In genomic region chr10:120788756-120789155, GRCh38 we compare ENCODE assay signal across 27 cellular contexts.
"Had no signal": no experiment of that assay in that cellular context is flagged by ENCODE, and none has a peak within 500 bp of the region (broad histone marks: within the 10 kb centered on the region; RNA-seq: fewer than 3 reads in every experiment).

No MANE protein-coding gene starts in this region.

- H3K27ac Mint-ChIP-seq: activated CD4-positive, alpha-beta memory T cell treated with anti-CD3 and anti-CD28 coated beads, Interleukin-2, amount 10 ng/mL, durations not matched to agents 7 days and 5 days; activated CD4-positive, alpha-beta T cell treated with anti-CD3 and anti-CD28 coated beads for 36 hours; activated naive CD4-positive, alpha-beta T cell treated with anti-CD3 and anti-CD28 coated beads, Interleukin-2, amount 10 ng/mL, durations not matched to agents 7 days and 5 days; activated naive CD8-positive, alpha-beta T cell treated with anti-CD3 and anti-CD28 coated beads for 36 hours; activated T-helper 17 cell treated with anti-CD3 and anti-CD28 coated beads, Interleukin-2, amount 50 U/mL, for 72 hours; IgD-negative memory B cell; T-cell had no signal

- H3K4me3 Mint-ChIP-seq: activated CD4-positive, alpha-beta memory T cell treated with anti-CD3 and anti-CD28 coated beads, Interleukin-2, amount 10 ng/mL, durations not matched to agents 7 days and 5 days; activated CD4-positive, alpha-beta T cell treated with anti-CD3 and anti-CD28 coated beads for 36 hours; activated naive CD4-positive, alpha-beta T cell treated with anti-CD3 and anti-CD28 coated beads, Interleukin-2, amount 10 ng/mL, durations not matched to agents 7 days and 5 days; activated naive CD8-positive, alpha-beta T cell treated with anti-CD3 and anti-CD28 coated beads for 36 hours; activated T-helper 17 cell treated with anti-CD3 and anti-CD28 coated beads, Interleukin-2, amount 50 U/mL, for 72 hours; IgD-negative memory B cell; T-cell had no signal

- H3K4me3 ChIP-seq: cardiac muscle cell, SK-N-MC had no signal

- H3K36me3 Mint-ChIP-seq: activated naive CD4-positive, alpha-beta T cell treated with anti-CD3 and anti-CD28 coated beads, Interleukin-2, amount 10 ng/mL, durations not matched to agents 7 days and 5 days; activated naive CD8-positive, alpha-beta T cell treated with anti-CD3 and anti-CD28 coated beads for 36 hours; IgD-negative memory B cell; T-cell had no signal

- ATAC-seq: activated CD4-positive, alpha-beta T cell treated with anti-CD3 and anti-CD28 coated beads for 36 hours; activated T-helper 17 cell treated with anti-CD3 and anti-CD28 coated beads, Interleukin-2, amount 50 U/mL, for 72 hours; Panc1; Right ventricle myocardium inferior; T-cell had no signal

- H3K27me3 Mint-ChIP-seq: activated CD4-positive, alpha-beta memory T cell treated with anti-CD3 and anti-CD28 coated beads, Interleukin-2, amount 10 ng/mL, durations not matched to agents 7 days and 5 days; activated naive CD4-positive, alpha-beta T cell treated with anti-CD3 and anti-CD28 coated beads, Interleukin-2, amount 10 ng/mL, durations not matched to agents 7 days and 5 days; IgD-negative memory B cell had no signal

- DNase-seq: activated CD4-positive, alpha-beta memory T cell treated with anti-CD3 and anti-CD28 coated beads, Interleukin-2, amount 10 ng/mL, durations not matched to agents 7 days and 5 days; activated CD4-positive, alpha-beta T cell treated with anti-CD3 and anti-CD28 coated beads for 36 hours; activated CD4-positive, alpha-beta T cell treated with anti-CD3 and anti-CD28 coated beads, Interleukin-2, amount 50 U/mL, for 1 hour; activated CD4-positive, CD25-positive, alpha-beta regulatory T cell; activated gamma-delta T cell treated with Interleukin-2 at 50 U/mL for 16 hours; activated naive CD4-positive, alpha-beta T cell treated with anti-CD3 and anti-CD28 coated beads, Interleukin-2, amount 10 ng/mL, durations not matched to agents 7 days and 5 days; activated naive CD8-positive, alpha-beta T cell treated with anti-CD3 and anti-CD28 coated beads for 36 hours; activated T-cell treated with anti-CD3 and anti-CD28 coated beads for 4 hours; activated T-cell treated with anti-CD3 and anti-CD28 coated beads, Interleukin-2, amount 50 U/mL, for 48 hours; brain microvascular endothelial cell; NCI-H1092; NCI-H1417; NCI-H1930; NCI-H345; NCI-H510A treated with DMSO at 0.1 percent for 48 hours; NCI-H748 treated with DMSO at 0.1 percent for 48 hours; OCI-M1; RPMI8226; T-cell; T-helper 2 cell; T1000 had no signal

- H3K4me1 Mint-ChIP-seq: activated CD4-positive, alpha-beta memory T cell treated with anti-CD3 and anti-CD28 coated beads, Interleukin-2, amount 10 ng/mL, durations not matched to agents 7 days and 5 days; activated CD4-positive, alpha-beta T cell treated with anti-CD3 and anti-CD28 coated beads for 36 hours; activated naive CD4-positive, alpha-beta T cell treated with anti-CD3 and anti-CD28 coated beads, Interleukin-2, amount 10 ng/mL, durations not matched to agents 7 days and 5 days; activated naive CD8-positive, alpha-beta T cell treated with anti-CD3 and anti-CD28 coated beads for 36 hours; activated T-helper 17 cell treated with anti-CD3 and anti-CD28 coated beads, Interleukin-2, amount 50 U/mL, for 72 hours; T-cell had no signal

- H3K9me3 Mint-ChIP-seq: activated CD4-positive, alpha-beta memory T cell treated with anti-CD3 and anti-CD28 coated beads, Interleukin-2, amount 10 ng/mL, durations not matched to agents 7 days and 5 days; activated naive CD4-positive, alpha-beta T cell treated with anti-CD3 and anti-CD28 coated beads, Interleukin-2, amount 10 ng/mL, durations not matched to agents 7 days and 5 days; activated T-helper 17 cell treated with anti-CD3 and anti-CD28 coated beads, Interleukin-2, amount 50 U/mL, for 72 hours had no signal
